ENCODE assay signal across 8 cellular contexts in genomic region chr15:99708563-99708962, GRCh38. TPM values are rescaled to one million over a fixed set of nuclear protein-coding genes. Genes with fewer than 3 reads are reported as not detected.
DNase-seq lines count a peak whose midpoint lies in the region; ATAC-seq, FAIRE-seq and TF ChIP-seq lines count a peak whose summit lies in the region.

No MANE protein-coding gene starts in this region.

- H3K4me3 ChIP-seq in astrocyte (ENCODE audit: insufficient read depth, low read depth, low read length) (no peak overlapping the region), subcutaneous abdominal adipose tissue (ENCODE audit: low read depth in 1 of 5, low read length in 5 of 5) (peak overlapping the region in 2 of 5 donors; percentile 28 to 49)

- H3K9me3 Mint-ChIP-seq in astrocyte (ENCODE audit: unreplicated experiment): no peaks in the 10 kb centered on the region
- H3K9me3 Mint-ChIP-seq in activated T-cell treated with anti-CD3 and anti-CD28 coated beads, Interleukin-2, amount 50 U/mL, for 4 hours: no peaks in the 10 kb centered on the region

- peak overlapping the region; percentile 29 for H3K27ac Mint-ChIP-seq in astrocyte (ENCODE audit: unreplicated experiment)

- H3K79me2 ChIP-seq in astrocyte (ENCODE audit: insufficient read depth, low read length): no peaks in the 10 kb centered on the region

- H3K36me3 ChIP-seq in astrocyte (ENCODE audit: insufficient read depth, low read length): peaks cover 20% of the 10 kb centered on the region
- H3K36me3 ChIP-seq in subcutaneous abdominal adipose tissue (ENCODE audit: control insufficient read depth in 5 of 5, insufficient read depth in 5 of 5, low read length in 5 of 5): peaks cover 5 to 39% (median 29%) of the 10 kb centered on the region in 5 donors

- H3K9me3 ChIP-seq in astrocyte (ENCODE audit: insufficient read depth, low read depth, low read length): no peaks in the 10 kb centered on the region
- no peaks in the 10 kb centered on the region for H3K9me3 ChIP-seq in subcutaneous abdominal adipose tissue (ENCODE audit: control insufficient read depth in 5 of 5, low read length in 5 of 5)

- H3K4me2 ChIP-seq in astrocyte (ENCODE audit: low read length): peak overlapping the region; percentile 58

- FAIRE-seq in astrocyte (lab: Jason Lieb, UNC): peak; percentile 58

- H3K4me3 Mint-ChIP-seq in astrocyte (ENCODE audit: unreplicated experiment): peak overlapping the region; percentile 43
- H3K4me3 Mint-ChIP-seq in activated T-cell treated with anti-CD3 and anti-CD28 coated beads, Interleukin-2, amount 50 U/mL, for 4 hours: no peak overlapping the region

- ATAC-seq in activated T-cell treated with anti-CD3 and anti-CD28 coated beads, Interleukin-2, amount 50 U/mL, for 4 hours: no peak
- ATAC-seq in GM21526 (IDR thresholded peaks at IDR 0.05; ENCODE audit: low FRiP score, unreplicated experiment) (no peak), HG02678 (IDR thresholded peaks at IDR 0.05; ENCODE audit: unreplicated experiment) (no peak)

- H3K9ac ChIP-seq in astrocyte (ENCODE audit: low read length) (no peak overlapping the region), subcutaneous abdominal adipose tissue (ENCODE audit: low read length in 5 of 5) (peak overlapping the region in 2 of 5 donors; percentile 21 to 28)

- no peak for TF ChIP-seq CTCF in astrocyte (IDR thresholded peaks at IDR 0.05; ENCODE audit: insufficient read depth, low read depth, low read length)
- TF ChIP-seq CTCF in GM10266 (IDR thresholded peaks at IDR 0.05; ENCODE audit: control insufficient read depth, insufficient read depth, low read depth, missing control alignments): no peak

- peaks cover 25% of the 10 kb centered on the region for H3K36me3 Mint-ChIP-seq in astrocyte (ENCODE audit: low read depth, unreplicated experiment)
- H3K36me3 Mint-ChIP-seq in activated T-cell treated with anti-CD3 and anti-CD28 coated beads, Interleukin-2, amount 50 U/mL, for 4 hours (ENCODE audit: insufficient read depth): peaks cover 23% of the 10 kb centered on the region

- H3K4me1 ChIP-seq in astrocyte (ENCODE audit: insufficient read depth, low read length): peaks cover 29% of the 10 kb centered on the region
- H3K4me1 ChIP-seq in subcutaneous abdominal adipose tissue (ENCODE audit: control insufficient read depth in 5 of 5, insufficient read depth in 5 of 5, low read length in 5 of 5): peaks cover 17 to 45% (median 40%) of the 10 kb centered on the region in 5 donors

- peak overlapping the region; percentile 13 for H3K27ac ChIP-seq in astrocyte (ENCODE audit: low read depth, low read length)
- peak overlapping the region; percentile 74 for H3K27ac ChIP-seq in subcutaneous abdominal adipose tissue (ENCODE audit: low read depth, low read length)

- H3K4me1 Mint-ChIP-seq in astrocyte (ENCODE audit: low read depth, unreplicated experiment): peaks cover 33% of the 10 kb centered on the region
- peaks cover 43% of the 10 kb centered on the region for H3K4me1 Mint-ChIP-seq in activated T-cell treated with anti-CD3 and anti-CD28 coated beads, Interleukin-2, amount 50 U/mL, for 4 hours (ENCODE audit: low read depth)

- H3K27me3 Mint-ChIP-seq in astrocyte (ENCODE audit: low read depth, unreplicated experiment): no peaks in the 10 kb centered on the region
- H3K27me3 Mint-ChIP-seq in activated T-cell treated with anti-CD3 and anti-CD28 coated beads, Interleukin-2, amount 50 U/mL, for 4 hours (ENCODE audit: low read depth): no peaks in the 10 kb centered on the region

- peak; percentile 78 for DNase-seq in HT-29 (ENCODE audit: low spot score)
- peak; percentile 85 for DNase-seq in astrocyte (ENCODE audit: low read depth)
- peak; percentile 92 for DNase-seq in iris pigment epithelial cell (ENCODE audit: low read depth)
- no peak for DNase-seq in activated T-cell treated with anti-CD3 and anti-CD28 coated beads, Interleukin-2, amount 50 U/mL, for 4 hours
- no peak for DNase-seq in GM10266 (ENCODE audit: extremely low spot score)

- no peaks in the 10 kb centered on the region for H3K27me3 ChIP-seq in astrocyte (ENCODE audit: insufficient read depth, low read length)
- no peaks in the 10 kb centered on the region for H3K27me3 ChIP-seq in subcutaneous abdominal adipose tissue (ENCODE audit: control insufficient read depth in 5 of 5, insufficient read depth in 4 of 5, low read length in 5 of 5)

- H4K20me1 ChIP-seq in astrocyte (ENCODE audit: insufficient read depth, low read length): no peaks in the 10 kb centered on the region

- no peak overlapping the region for H2AFZ ChIP-seq in astrocyte (ENCODE audit: low read depth, low read length)

RNA-seq across cellular contexts. Expression of gene LYSMD4, which starts 24.7 kb away (rescaled TPM):
- 19.2 and 21.0 TPM in 2 replicates for total RNA-seq in HT-29 (2014; rRNA removed; shearing (Covaris generic))
- 3.8 and 5.0 TPM in 2 replicates for total RNA-seq in astrocyte
- 1 to 10 TPM; 4.5 to 6.2 (median 5.5) TPM for total RNA-seq in activated T-cell treated with anti-CD3 and anti-CD28 coated beads, Interleukin-2, amount 50 U/mL, for 4 hours

Comparison
In these comparisons a context has a peak if more than half of its experiments do, and no peak if none do; other contexts are left out.
1. DNase-seq: peak in HT-29 (single experiment), astrocyte (single experiment) and iris pigment epithelial cell (single experiment); none in activated T-cell treated with anti-CD3 and anti-CD28 coated beads, Interleukin-2, amount 50 U/mL, for 4 hours (single experiment) and GM10266 (single experiment).